ENCODE assay signal across 17 cellular contexts in genomic region chr9:102867488-102867887, GRCh38.
DNase-seq lines count a peak whose midpoint lies in the region; FAIRE-seq and TF ChIP-seq lines count a peak whose summit lies in the region.
"Had no signal": no experiment of that assay in that cellular context is flagged by ENCODE, and none has a peak within 500 bp of the region (broad histone marks: within the 10 kb centered on the region; RNA-seq: fewer than 3 reads in every experiment).

No MANE protein-coding gene starts in this region.

- H3K36me3 ChIP-seq in kidney epithelial cell (ENCODE audit: control insufficient read depth, insufficient read depth, low read length) = no peaks in the 10 kb centered on the region

- DNase-seq in Caki2 (ENCODE audit: low read depth) (peak; percentile 43), RCC 7860 (ENCODE audit: low spot score) (peak; percentile 100), epithelial cell of esophagus (ENCODE audit: low read depth) (peak; percentile 22), kidney epithelial cell (ENCODE audit: low read depth) (peak; percentile 63), NCI-H446 (lab: John Stamatoyannopoulos, UW) (no peak), NCI-H524 (lab: John Stamatoyannopoulos, UW) (no peak), dorsolateral prefrontal cortex (no peak), NCI-H510A (lab: John Stamatoyannopoulos, UW) (no peak)
- DNase-seq: activated CD4-positive, CD25-positive, alpha-beta regulatory T cell; activated naive CD4-positive, alpha-beta T cell treated with anti-CD3 and anti-CD28 coated beads, Interleukin-2, amount 50 U/mL, for 16 hours; cerebellar nuclear complex; GDM1; NCI-H187 treated with DMSO at 0.1 percent for 48 hours; NCI-H526; psoas muscle; stimulated activated CD4-positive, alpha-beta T cell treated with anti-CD3 and anti-CD28 coated beads, Interleukin-1b, Interleukin-23, amount 100 ng/mL, for 48 hours; T-helper 1 cell had no signal

- no peak overlapping the region for H3K27ac ChIP-seq in dorsolateral prefrontal cortex
- H3K27ac ChIP-seq: psoas muscle had no signal

- peak; percentile 93 for FAIRE-seq in RCC 7860 (lab: Jason Lieb, UNC)

- H3K4me3 ChIP-seq in epithelial cell of esophagus (ENCODE audit: low read length) (no peak overlapping the region), kidney epithelial cell (ENCODE audit: low read depth, low read length) (no peak overlapping the region), dorsolateral prefrontal cortex (no peak overlapping the region)
- H3K4me3 ChIP-seq: psoas muscle had no signal

- H3K27me3 ChIP-seq in kidney epithelial cell (ENCODE audit: control insufficient read depth, insufficient read depth, low read length) (no peaks in the 10 kb centered on the region), dorsolateral prefrontal cortex (no peaks in the 10 kb centered on the region)

- intact Hi-C loops in dorsolateral prefrontal cortex (cut with DNase I) = no loop called here

- no peak for TF ChIP-seq CTCF in epithelial cell of esophagus (IDR thresholded peaks at IDR 0.05; ENCODE audit: insufficient read depth, low read depth, low read length, missing control alignments)
- no peak for TF ChIP-seq CTCF in kidney epithelial cell (IDR thresholded peaks at IDR 0.05; ENCODE audit: insufficient read depth, low read length, poor library complexity, severe bottlenecking)
- TF ChIP-seq CTCF in dorsolateral prefrontal cortex (IDR thresholded peaks at IDR 0.05 in 54 of 56, conservative IDR thresholded peaks at IDR 0.05 in 2 of 56; ENCODE audit: low read depth in 1 of 56, partially characterized antibody in 56 of 56) = no peak

- in situ Hi-C loops in Caki2 (cut with HindIII; ENCODE audit: low pct_unique_long_range_greater_than_20kb, low sequenced_read_pairs) = no loop called here

Comparison
In these comparisons a context has a peak if more than half of its experiments do, and no peak if none do; other contexts are left out.
1. DNase-seq: peak in Caki2 (single experiment), RCC 7860 (single experiment), epithelial cell of esophagus (single experiment) and kidney epithelial cell (single experiment); none in NCI-H446 (0 of 2), NCI-H524 (0 of 2), dorsolateral prefrontal cortex (0 of 10) and NCI-H510A (single experiment).